12 cellular contexts compared by ENCODE assay signal in the genomic region with DNA sequence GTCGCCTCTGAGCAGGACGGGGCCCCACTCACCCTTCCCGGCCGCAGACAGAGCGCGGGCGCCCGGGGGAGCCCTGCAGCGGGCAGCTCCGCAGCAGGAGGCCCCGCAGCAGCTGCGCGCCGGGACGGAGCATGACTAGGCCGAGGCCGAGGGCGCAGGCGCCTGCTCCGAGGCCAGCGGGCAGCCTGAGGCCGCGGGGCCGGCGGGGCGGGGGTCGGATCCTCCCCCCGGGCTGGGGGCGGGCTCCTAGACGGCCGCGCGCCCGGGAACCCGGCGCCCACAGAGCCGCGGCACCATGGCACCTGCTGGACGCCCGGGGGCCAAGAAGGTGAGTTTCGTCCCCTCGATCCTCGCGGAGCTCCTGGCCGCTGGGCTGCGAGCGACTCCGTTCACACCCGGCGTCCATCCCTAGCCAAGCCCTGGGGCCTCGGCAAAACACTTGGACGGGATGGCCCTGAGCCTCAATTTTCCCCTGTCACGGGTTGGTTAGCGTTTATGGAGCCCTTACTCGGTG. TPM values are rescaled to one million over a fixed set of nuclear protein-coding genes. Genes with fewer than 3 reads are reported as not detected.
A peak's percentile ranks its signal among the peaks of the same experiment; 100 is the strongest.
DNase-seq lines count a peak whose midpoint lies in the region; ATAC-seq, FAIRE-seq and TF ChIP-seq lines count a peak whose summit lies in the region.
"Had no signal": no experiment of that assay in that cellular context is flagged by ENCODE, and none has a peak within 500 bp of the region (broad histone marks: within the 10 kb centered on the region; RNA-seq: fewer than 3 reads in every experiment).

A gene with protein sequence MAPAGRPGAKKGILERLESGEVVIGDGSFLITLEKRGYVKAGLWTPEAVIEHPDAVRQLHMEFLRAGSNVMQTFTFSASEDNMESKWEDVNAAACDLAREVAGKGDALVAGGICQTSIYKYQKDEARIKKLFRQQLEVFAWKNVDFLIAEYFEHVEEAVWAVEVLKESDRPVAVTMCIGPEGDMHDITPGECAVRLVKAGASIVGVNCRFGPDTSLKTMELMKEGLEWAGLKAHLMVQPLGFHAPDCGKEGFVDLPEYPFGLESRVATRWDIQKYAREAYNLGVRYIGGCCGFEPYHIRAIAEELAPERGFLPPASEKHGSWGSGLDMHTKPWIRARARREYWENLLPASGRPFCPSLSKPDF (plus strand): TSS at position 280 of the 514 bp plus-strand sequence. CDS start 16 bp downstream, at position 296.
Gene DMGDH, minus strand, starts transcription at position 187 of the 514 bp plus-strand sequence. Its CDS starts 54 bp downstream, at position 133.

- DNase-seq in AG10803 (ENCODE audit: low read depth), result peak; percentile 53
- DNase-seq in RPMI7951 (ENCODE audit: low read depth), result peak; percentile 10
- DNase-seq in foreskin fibroblast, result peak; percentile 39 to 73
- peak; percentile 14 to 70 (median 24) for DNase-seq in pancreas
- DNase-seq in DMS114 treated with DMSO at 0.1 percent for 48 hours (lab: John Stamatoyannopoulos, UW; ENCODE audit: unreplicated experiment), result no peak
- DNase-seq: activated effector memory CD4-positive, alpha-beta T cell treated with anti-CD3 and anti-CD28 coated beads, Interleukin-2, amount 50 U/mL, for 16 hours; CD4-positive, alpha-beta T cell had no signal

- intact Hi-C loops in pancreas (cut with DNase I), result no loop called here

- ATAC-seq in pancreas, result peak in 3 of 4 donors; percentile 87 to 91 (median 87)
- ATAC-seq in GM18867 (IDR thresholded peaks at IDR 0.05; ENCODE audit: unreplicated experiment), result no peak
- ATAC-seq in HG02588 (IDR thresholded peaks at IDR 0.05; ENCODE audit: unreplicated experiment), result no peak
- no peak for ATAC-seq in GM21717 (IDR thresholded peaks at IDR 0.05; ENCODE audit: unreplicated experiment)
- ATAC-seq: Panc1 had no signal

- peak within 1 kb of the TSS in 1 of 4 donors; percentile 8 for H3K27ac ChIP-seq in pancreas

- H3K4me1 ChIP-seq in pancreas, result no peaks in the 10 kb centered on the region

- no peaks in the 10 kb centered on the region for H3K27me3 ChIP-seq in pancreas

- no peak for FAIRE-seq in pancreas (lab: Jason Lieb, UNC)

- no peaks in the 10 kb centered on the region for H3K36me3 ChIP-seq in pancreas

- no peak for TF ChIP-seq CTCF in AG10803 (conservative IDR thresholded peaks at IDR 0.05; ENCODE audit: low read length)
- no peak for TF ChIP-seq CTCF in foreskin fibroblast (IDR thresholded peaks at IDR 0.05; ENCODE audit: low read depth, low read length)
- no peak for TF ChIP-seq CTCF in pancreas (IDR thresholded peaks at IDR 0.05)

- H3K9me3 ChIP-seq in pancreas, result no peaks in the 10 kb centered on the region

- WGBS in pancreas, 2 donors, result 11 to 13% methylated on average over 46 to 55 of the region's 55 CpGs

- H3K4me3 ChIP-seq in AG10803 (ENCODE audit: low read length) (peak within 1 kb of the TSS; percentile 53), foreskin fibroblast (ENCODE audit: low read depth in 1 of 2, low read length in 2 of 2) (peak within 1 kb of the TSS; percentile 27 to 47), pancreas (peak within 1 kb of the TSS in 3 of 4 donors; percentile 7 to 42 (median 10))

RNA-seq across cellular contexts. Expression of the first gene that starts in this region (rescaled TPM):
- total RNA-seq in RPMI7951 (2014; rRNA removed; shearing (Covaris generic)), result not detected in 2 replicates
- total RNA-seq in pancreas, result 1 to 10 TPM in 3 of 6 donors, under 1 TPM in 3; 0.28 to 2.1 (median 1.2) TPM
- 1 to 10 TPM; 1.4 to 2.8 TPM for polyA plus RNA-seq in pancreas
- total RNA-seq: CD4-positive, alpha-beta T cell; HT1080 had no signal

RNA-seq across cellular contexts. Expression of gene DMGDH, which starts in this region (rescaled TPM):
- total RNA-seq in RPMI7951 (2014; rRNA removed; shearing (Covaris generic)), result not detected in 2 replicates
- total RNA-seq in pancreas, result 1 to 10 TPM in 5 of 6 donors, under 1 TPM in 1; 0.83 to 4.9 (median 1.6) TPM
- 1 to 10 TPM in 1 of 2 donors, under 1 TPM in 1; 0.23 to 1.4 TPM for polyA plus RNA-seq in pancreas

Comparison
In these comparisons a context has a peak if more than half of its experiments do, and no peak if none do; other contexts are left out.
1. Peak in DNase-seq in RPMI7951; RNA of the genes that start here not detected or under 1 TPM.
2. ATAC-seq: peak in pancreas (3 of 4); none in GM18867 (single experiment), HG02588 (single experiment) and GM21717 (single experiment).
3. Peak in every context shown above with its lines, with median percentiles within 50 percentile points of each other: H3K4me3 ChIP-seq.